In the genomic region with DNA sequence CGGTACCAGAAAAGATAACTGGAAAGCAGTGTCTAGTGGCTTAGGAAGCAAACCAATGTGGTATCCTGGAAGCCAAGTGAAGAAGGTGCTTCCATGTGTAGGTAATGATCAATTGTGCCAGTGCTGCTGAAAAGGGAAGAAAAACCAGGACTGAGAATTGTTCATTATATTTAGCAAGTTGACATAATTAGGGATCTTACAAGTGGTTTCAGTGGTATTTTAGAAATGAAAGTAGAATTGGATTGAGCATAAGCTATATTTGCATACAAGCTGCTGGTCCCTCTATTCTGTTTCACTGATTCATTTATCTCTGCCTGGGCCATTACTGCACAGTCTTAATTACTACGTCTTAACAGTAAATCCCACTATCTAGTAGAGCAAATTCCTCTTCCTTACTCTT, we compare ENCODE assay signal across 1 cellular context.
TF ChIP-seq lines count a peak whose summit lies in the region.

No MANE protein-coding gene starts in this region.

TF ChIP-seq in GM12878, 131 proteins besides CTCF, POLR2A, EP300 and RAD21 (continued from another document):
- TF ChIP-seq ZNF687 (IDR thresholded peaks at IDR 0.05) (no peak), E2F4 (IDR thresholded peaks at IDR 0.05; ENCODE audit: low read depth, low read length) (no peak), CBX3 (IDR thresholded peaks at IDR 0.05; ENCODE audit: borderline replicate concordance, low read depth) (no peak), FOXM1 (IDR thresholded peaks at IDR 0.05; ENCODE audit: low read depth, low read length) (peak; percentile 77; the same call in 1 of the 2 replicates), EED (IDR thresholded peaks at IDR 0.05; ENCODE audit: low read depth) (peak; percentile 92), CHD1 (IDR thresholded peaks at IDR 0.05; ENCODE audit: low read depth, low read length) (no peak), FOXK2 (IDR thresholded peaks at IDR 0.05) (no peak), POLR2AphosphoS5 (IDR thresholded peaks at IDR 0.05; ENCODE audit: low read length) (no peak), ATF3 (IDR thresholded peaks at IDR 0.05; ENCODE audit: borderline replicate concordance, extremely low read depth, low read depth, low read length) (no peak), BMI1 (IDR thresholded peaks at IDR 0.05; ENCODE audit: borderline replicate concordance) (peak; percentile 52)
- TF ChIP-seq, protein P1, sequence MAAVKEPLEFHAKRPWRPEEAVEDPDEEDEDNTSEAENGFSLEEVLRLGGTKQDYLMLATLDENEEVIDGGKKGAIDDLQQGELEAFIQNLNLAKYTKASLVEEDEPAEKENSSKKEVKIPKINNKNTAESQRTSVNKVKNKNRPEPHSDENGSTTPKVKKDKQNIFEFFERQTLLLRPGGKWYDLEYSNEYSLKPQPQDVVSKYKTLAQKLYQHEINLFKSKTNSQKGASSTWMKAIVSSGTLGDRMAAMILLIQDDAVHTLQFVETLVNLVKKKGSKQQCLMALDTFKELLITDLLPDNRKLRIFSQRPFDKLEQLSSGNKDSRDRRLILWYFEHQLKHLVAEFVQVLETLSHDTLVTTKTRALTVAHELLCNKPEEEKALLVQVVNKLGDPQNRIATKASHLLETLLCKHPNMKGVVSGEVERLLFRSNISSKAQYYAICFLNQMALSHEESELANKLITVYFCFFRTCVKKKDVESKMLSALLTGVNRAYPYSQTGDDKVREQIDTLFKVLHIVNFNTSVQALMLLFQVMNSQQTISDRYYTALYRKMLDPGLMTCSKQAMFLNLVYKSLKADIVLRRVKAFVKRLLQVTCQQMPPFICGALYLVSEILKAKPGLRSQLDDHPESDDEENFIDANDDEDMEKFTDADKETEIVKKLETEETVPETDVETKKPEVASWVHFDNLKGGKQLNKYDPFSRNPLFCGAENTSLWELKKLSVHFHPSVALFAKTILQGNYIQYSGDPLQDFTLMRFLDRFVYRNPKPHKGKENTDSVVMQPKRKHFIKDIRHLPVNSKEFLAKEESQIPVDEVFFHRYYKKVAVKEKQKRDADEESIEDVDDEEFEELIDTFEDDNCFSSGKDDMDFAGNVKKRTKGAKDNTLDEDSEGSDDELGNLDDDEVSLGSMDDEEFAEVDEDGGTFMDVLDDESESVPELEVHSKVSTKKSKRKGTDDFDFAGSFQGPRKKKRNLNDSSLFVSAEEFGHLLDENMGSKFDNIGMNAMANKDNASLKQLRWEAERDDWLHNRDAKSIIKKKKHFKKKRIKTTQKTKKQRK (IDR thresholded peaks at IDR 0.05; ENCODE audit: low read depth, low read length), result no peak
